1 cellular context compared by ENCODE assay signal in the genomic region with DNA sequence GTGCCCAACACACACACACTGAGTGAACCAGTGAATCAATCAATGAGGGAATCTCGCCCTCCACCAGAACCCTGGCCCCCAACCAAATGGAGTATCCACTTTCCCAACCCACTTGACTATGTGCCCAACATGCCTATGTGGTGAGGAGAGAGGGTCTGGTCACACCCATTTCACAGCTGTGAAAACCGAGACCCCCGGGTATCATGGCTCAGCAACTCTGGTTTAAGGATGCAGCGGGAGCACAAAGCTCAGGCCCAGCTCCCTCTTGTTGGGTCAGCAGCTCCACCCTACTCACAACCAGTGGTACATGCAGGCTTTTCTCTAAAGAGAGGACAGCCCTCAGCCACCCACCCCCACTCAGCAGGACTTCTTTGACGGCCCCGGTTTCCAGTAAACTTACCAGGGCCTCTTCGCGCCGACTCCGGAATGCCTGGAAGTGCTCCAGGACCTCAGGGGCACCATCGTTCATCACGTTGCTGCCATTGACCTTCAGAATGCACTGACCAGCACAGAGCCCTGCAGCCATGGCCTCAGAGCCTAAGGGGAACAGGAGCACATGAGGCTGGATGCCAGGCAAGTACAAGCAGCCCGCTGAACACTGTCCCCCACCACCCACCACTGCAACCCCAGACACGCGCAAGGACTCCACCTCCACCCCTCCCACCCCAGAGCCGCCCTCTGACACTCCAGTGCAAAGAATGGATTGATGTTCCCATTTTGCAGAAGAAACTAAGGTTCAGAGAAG.
TF ChIP-seq lines count a peak whose summit lies in the region.

No MANE protein-coding gene starts in this region.

TF ChIP-seq in GM23338, 12 proteins besides CTCF, POLR2A, EP300 and RAD21 (continued from another document):
- TF ChIP-seq ZNF462 (CRISPR knock-in tag; IDR thresholded peaks at IDR 0.05): no peak
- TF ChIP-seq ZNF331 (CRISPR knock-in tag; IDR thresholded peaks at IDR 0.05; ENCODE audit: low read depth): no peak
- no peak for TF ChIP-seq NANOG (IDR thresholded peaks at IDR 0.05; ENCODE audit: borderline replicate concordance)
- TF ChIP-seq REST (IDR thresholded peaks at IDR 0.05; ENCODE audit: unreplicated experiment): no peak
- TF ChIP-seq, protein P1, sequence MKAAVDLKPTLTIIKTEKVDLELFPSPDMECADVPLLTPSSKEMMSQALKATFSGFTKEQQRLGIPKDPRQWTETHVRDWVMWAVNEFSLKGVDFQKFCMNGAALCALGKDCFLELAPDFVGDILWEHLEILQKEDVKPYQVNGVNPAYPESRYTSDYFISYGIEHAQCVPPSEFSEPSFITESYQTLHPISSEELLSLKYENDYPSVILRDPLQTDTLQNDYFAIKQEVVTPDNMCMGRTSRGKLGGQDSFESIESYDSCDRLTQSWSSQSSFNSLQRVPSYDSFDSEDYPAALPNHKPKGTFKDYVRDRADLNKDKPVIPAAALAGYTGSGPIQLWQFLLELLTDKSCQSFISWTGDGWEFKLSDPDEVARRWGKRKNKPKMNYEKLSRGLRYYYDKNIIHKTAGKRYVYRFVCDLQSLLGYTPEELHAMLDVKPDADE (IDR thresholded peaks at IDR 0.05): no peak
- no peak for TF ChIP-seq STAT1 (IDR thresholded peaks at IDR 0.05; ENCODE audit: unreplicated experiment)
- no peak for TF ChIP-seq CREB1 (CRISPR knock-in tag; IDR thresholded peaks at IDR 0.05; ENCODE audit: low read depth)
- no peak for TF ChIP-seq EZH2phosphoT487 (IDR thresholded peaks at IDR 0.05; ENCODE audit: unreplicated experiment)
TF ChIP-seq in GM23338: peak in this region for 0.
